Comparison of ENCODE assay signal across 12 cellular contexts in the genomic region with DNA sequence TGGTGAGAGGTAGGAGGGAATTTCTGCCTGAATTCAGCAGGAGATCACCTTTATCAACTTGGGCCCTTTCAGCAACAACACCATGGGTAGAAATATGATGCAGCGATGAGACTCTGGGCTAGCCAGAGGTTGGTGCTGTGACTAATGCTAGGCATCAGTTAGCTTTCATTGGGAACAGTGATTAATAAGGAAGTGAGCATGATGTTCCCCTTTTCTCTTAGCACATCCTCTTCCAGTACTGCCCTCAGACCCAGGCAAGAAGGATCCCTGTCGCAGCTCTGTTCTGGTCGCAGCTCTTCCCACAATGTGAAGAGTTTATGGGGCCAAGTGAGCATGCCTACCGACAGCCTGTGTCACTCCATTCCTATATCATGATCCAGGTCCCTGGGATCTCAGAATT.
DNase-seq lines count a peak whose midpoint lies in the region; ATAC-seq and TF ChIP-seq lines count a peak whose summit lies in the region.
"Had no signal": no experiment of that assay in that cellular context is flagged by ENCODE, and none has a peak within 500 bp of the region (broad histone marks: within the 10 kb centered on the region; RNA-seq: fewer than 3 reads in every experiment).

No MANE protein-coding gene starts in this region.

- H3K4me2 ChIP-seq in H9 (ENCODE audit: insufficient read depth, insufficient read length, low read length): no peak overlapping the region
- H3K4me2 ChIP-seq in osteoblast (ENCODE audit: insufficient read depth, low read length): no peak overlapping the region

- no peak overlapping the region for H3K4ac ChIP-seq in H9 (ENCODE audit: low read depth, low read length)

- H3K27me3 ChIP-seq in H9 (ENCODE audit: insufficient read depth, low read length) (no peaks in the 10 kb centered on the region), osteoblast (ENCODE audit: insufficient read depth, low read length) (peaks cover 13% of the 10 kb centered on the region)

- no peak overlapping the region for H2BK120ac ChIP-seq in H9 (ENCODE audit: low read depth, low read length, poor library complexity, severe bottlenecking)

- H3K36me3 Mint-ChIP-seq in H9 (ENCODE audit: insufficient read depth in 1 of 3, low read depth in 3 of 3): peaks cover 44 to 81% (median 71%) of the 10 kb centered on the region in 3 experiments; a peak in 6 of 7 replicates
- peaks cover 0 to 8% (median 0%) of the 10 kb centered on the region in 3 donors for H3K36me3 Mint-ChIP-seq in naive thymus-derived CD8-positive, alpha-beta T cell
- H3K36me3 Mint-ChIP-seq: brain had no signal

- no peaks in the 10 kb centered on the region for H3K36me3 ChIP-seq in osteoblast (ENCODE audit: insufficient read depth, low read length)

- no peaks in the 10 kb centered on the region for H3K9me3 ChIP-seq in H9 (ENCODE audit: control insufficient read depth, low read depth, low read length)
- no peaks in the 10 kb centered on the region for H3K9me3 ChIP-seq in osteoblast (ENCODE audit: low read depth, low read length)

- POLR2A ChIA-PET in GM10248 (lab: Yijun Ruan, JAX): no interaction called here
- POLR2A ChIA-PET in naive thymus-derived CD8-positive, alpha-beta T cell (lab: Charles Lee): no interaction called here

- no peak overlapping the region for H4K91ac ChIP-seq in H9 (ENCODE audit: insufficient read length, low read depth, low read length)

- WGBS in H9 (ENCODE audit: extremely low coverage, insufficient read length, low lambda C conversion rate): no CpG with 5 or more reads among the region's 4 CpGs

- H2AFZ ChIP-seq in H9 (ENCODE audit: low read length): no peak overlapping the region
- no peak overlapping the region for H2AFZ ChIP-seq in osteoblast (ENCODE audit: low read length)

- peak; percentile 29 for ATAC-seq in esophagus mucosa
- no peak for ATAC-seq in GM19324 (IDR thresholded peaks at IDR 0.05; ENCODE audit: low FRiP score, unreplicated experiment)
- no peak for ATAC-seq in naive thymus-derived CD8-positive, alpha-beta T cell

- no peaks in the 10 kb centered on the region for H3K79me1 ChIP-seq in H9 (ENCODE audit: insufficient read depth, low read depth, low read length, poor library complexity, severe bottlenecking)

- no peak overlapping the region for H3K27ac ChIP-seq in H9 (ENCODE audit: insufficient read length, low read depth, low read length)
- H3K27ac ChIP-seq in osteoblast (ENCODE audit: low read depth, low read length): no peak overlapping the region

- H2BK20ac ChIP-seq in H9 (ENCODE audit: low read depth, low read length, poor library complexity, severe bottlenecking): no peak overlapping the region

- no peaks in the 10 kb centered on the region for H3K9me3 Mint-ChIP-seq in H9
- no peaks in the 10 kb centered on the region for H3K9me3 Mint-ChIP-seq in naive thymus-derived CD8-positive, alpha-beta T cell
- H3K9me3 Mint-ChIP-seq: brain had no signal

- H2BK15ac ChIP-seq in H9 (ENCODE audit: low read depth, low read length): no peak overlapping the region

- H2BK12ac ChIP-seq in H9 (ENCODE audit: insufficient read length, low read depth, low read length): no peak overlapping the region

- peaks cover 37 to 40% of the 10 kb centered on the region in 2 experiments for H3K4me1 Mint-ChIP-seq in H9
- no peaks in the 10 kb centered on the region for H3K4me1 Mint-ChIP-seq in naive thymus-derived CD8-positive, alpha-beta T cell
- H3K4me1 Mint-ChIP-seq: brain had no signal

- no peaks in the 10 kb centered on the region for H4K20me1 ChIP-seq in H9 (ENCODE audit: control insufficient read depth, insufficient read depth, insufficient read length)
- H4K20me1 ChIP-seq in osteoblast (ENCODE audit: insufficient read depth, low read length): no peaks in the 10 kb centered on the region

- DNase-seq in H9 (no peak), RKO (ENCODE audit: low spot score) (peak; percentile 61), osteoblast (ENCODE audit: insufficient read length, low spot score, missing footprints) (peak; percentile 44), GM10248 (ENCODE audit: extremely low spot score) (no peak), NCI-H526 treated with DMSO at 0.1 percent for 48 hours (lab: John Stamatoyannopoulos, UW) (no peak)
- DNase-seq in naive thymus-derived CD8-positive, alpha-beta T cell: no peak
- DNase-seq: activated effector memory CD4-positive, alpha-beta T cell treated with Interleukin-2 at 50 U/mL for 16 hours; C1 segment of cervical spinal cord; T-helper 1 cell had no signal

- H3K79me2 ChIP-seq in H9 (ENCODE audit: insufficient read depth, low read length): no peaks in the 10 kb centered on the region
- no peaks in the 10 kb centered on the region for H3K79me2 ChIP-seq in osteoblast (ENCODE audit: insufficient read depth, low read length)

- no peak overlapping the region for H3K4me3 ChIP-seq in osteoblast (ENCODE audit: insufficient read depth, low read length)

- H4K8ac ChIP-seq in H9 (replicated peaks; ENCODE audit: insufficient read length, low read depth, low read length): no peak overlapping the region

- no peaks in the 10 kb centered on the region for H3K27me3 Mint-ChIP-seq in H9 (ENCODE audit: low read depth)
- H3K27me3 Mint-ChIP-seq in naive thymus-derived CD8-positive, alpha-beta T cell: peaks cover 0 to 5% (median 0%) of the 10 kb centered on the region in 5 donors
- H3K27me3 Mint-ChIP-seq: brain had no signal

- H2BK5ac ChIP-seq in H9 (ENCODE audit: insufficient read length, low read length): no peak overlapping the region

- H3K18ac ChIP-seq in H9 (ENCODE audit: insufficient read length, low read depth, low read length): no peak overlapping the region

- no peak overlapping the region for H4K5ac ChIP-seq in H9 (ENCODE audit: insufficient read length, low read depth, low read length)

- peak overlapping the region in 2 of 3 experiments; percentile 23 to 69; a peak in 2 of 7 replicates for H3K27ac Mint-ChIP-seq in H9
- no peak overlapping the region for H3K27ac Mint-ChIP-seq in naive thymus-derived CD8-positive, alpha-beta T cell
- H3K27ac Mint-ChIP-seq: brain had no signal

- no peaks in the 10 kb centered on the region for H3K23me2 ChIP-seq in H9 (ENCODE audit: insufficient read length, low read depth, low read length, poor library complexity, severe bottlenecking)

- TF ChIP-seq CTCF in H9 (conservative IDR thresholded peaks at IDR 0.05): no peak
- TF ChIP-seq CTCF in osteoblast (IDR thresholded peaks at IDR 0.05; ENCODE audit: extremely low read depth, low read depth, low read length): no peak
- TF ChIP-seq CTCF in GM10248 (IDR thresholded peaks at IDR 0.05; ENCODE audit: control extremely low read depth, extremely low read depth, low read depth, missing control alignments): no peak

- no peak overlapping the region for H3K4me3 Mint-ChIP-seq in H9
- H3K4me3 Mint-ChIP-seq in naive thymus-derived CD8-positive, alpha-beta T cell: no peak overlapping the region
- H3K4me3 Mint-ChIP-seq: brain had no signal

- no peak overlapping the region for H3K23ac ChIP-seq in H9 (ENCODE audit: insufficient read length, low read depth, low read length)

- H3K9ac ChIP-seq in H9 (ENCODE audit: extremely low read depth, insufficient read length, low read length): no peak overlapping the region

- H2AK5ac ChIP-seq in H9 (ENCODE audit: insufficient read length, low read length): no peak overlapping the region

- peaks cover 2% of the 10 kb centered on the region; the same call in 1 of the 2 replicates for H3K4me1 ChIP-seq in H9 (ENCODE audit: insufficient read depth, low read length)
- H3K4me1 ChIP-seq in osteoblast (ENCODE audit: insufficient read depth, low read length): no peaks in the 10 kb centered on the region

- no peak overlapping the region for H3K56ac ChIP-seq in H9 (ENCODE audit: insufficient read length, low read depth, low read length)

- CTCF ChIA-PET in GM10248 (lab: Yijun Ruan, JAX): interaction anchor here (1.2 kb wide), 2 partner anchors 9 to 10 kb away, joined by 3 to 5 read pairs; no protein-coding TSS in a partner anchor

- no peak overlapping the region for H3K14ac ChIP-seq in H9 (ENCODE audit: insufficient read depth, low read length)

- H3T11ph ChIP-seq in H9 (ENCODE audit: low read length): no peak overlapping the region

Comparison
In these comparisons a context has a peak if more than half of its experiments do, and no peak if none do; other contexts are left out.
1. DNase-seq: peak in RKO (single experiment) and osteoblast (single experiment); none in H9 (single experiment), GM10248 (single experiment), NCI-H526 treated with DMSO at 0.1 percent for 48 hours (single experiment) and naive thymus-derived CD8-positive, alpha-beta T cell (0 of 10).
2. H3K27ac Mint-ChIP-seq: peak in H9 (2 of 3); none in naive thymus-derived CD8-positive, alpha-beta T cell (0 of 10).